In genomic region chr7:122803323-122803722, GRCh38 we compare ENCODE assay signal across 8 cellular contexts.
DNase-seq lines count a peak whose midpoint lies in the region; ATAC-seq and TF ChIP-seq lines count a peak whose summit lies in the region.

No MANE protein-coding gene starts in this region.

- H3K9me3 Mint-ChIP-seq in naive thymus-derived CD8-positive, alpha-beta T cell, result peaks cover 0 to 5% (median 0%) of the 10 kb centered on the region in 9 donors
- H3K9me3 Mint-ChIP-seq in stimulated activated naive CD8-positive, alpha-beta T cell treated with anti-CD3 and anti-CD28 coated beads, Interleukin-15, amount 100 ng/mL, for 72 hours, result no peaks in the 10 kb centered on the region

- WGBS in adrenal gland, 4 donors, result 24 to 38% (median 29%) methylated on average over 2 of the region's 2 CpGs

- TF ChIP-seq POLR2A in adrenal gland (IDR thresholded peaks at IDR 0.05), result no peak

- intact Hi-C loops in adrenal gland (cut with DNase I), result no loop called here

- H3K36me3 Mint-ChIP-seq in naive thymus-derived CD8-positive, alpha-beta T cell, result no peaks in the 10 kb centered on the region

- H3K27me3 ChIP-seq in adrenal gland, result no peaks in the 10 kb centered on the region

- H3K9me3 ChIP-seq in adrenal gland (replicated peaks in 1 of 3), result no peaks in the 10 kb centered on the region

- H3K27ac Mint-ChIP-seq in naive thymus-derived CD8-positive, alpha-beta T cell, result no peak overlapping the region
- H3K27ac Mint-ChIP-seq in stimulated activated naive CD8-positive, alpha-beta T cell treated with anti-CD3 and anti-CD28 coated beads, Interleukin-15, amount 100 ng/mL, for 72 hours, result no peak overlapping the region

- H3K4me1 Mint-ChIP-seq in naive thymus-derived CD8-positive, alpha-beta T cell, result no peaks in the 10 kb centered on the region
- no peaks in the 10 kb centered on the region for H3K4me1 Mint-ChIP-seq in stimulated activated naive CD8-positive, alpha-beta T cell treated with anti-CD3 and anti-CD28 coated beads, Interleukin-15, amount 100 ng/mL, for 72 hours

- ATAC-seq in HG02870 (IDR thresholded peaks at IDR 0.05; ENCODE audit: unreplicated experiment) (peak; percentile 40), GM21515 (IDR thresholded peaks at IDR 0.05; ENCODE audit: unreplicated experiment) (no peak), GM21737 (IDR thresholded peaks at IDR 0.05; ENCODE audit: unreplicated experiment) (no peak)
- no peak for ATAC-seq in naive thymus-derived CD8-positive, alpha-beta T cell
- no peak for ATAC-seq in stimulated activated naive CD8-positive, alpha-beta T cell treated with anti-CD3 and anti-CD28 coated beads, Interleukin-15, amount 100 ng/mL, for 72 hours

- H3K36me3 ChIP-seq in adrenal gland (replicated peaks in 1 of 2), result no peaks in the 10 kb centered on the region

- in situ Hi-C loops in ACHN (cut with HindIII; ENCODE audit: low pct_ligation_motif_present, low pct_unique_long_range_greater_than_20kb, low sequenced_read_pairs), result no loop called here

- no peaks in the 10 kb centered on the region for H3K27me3 Mint-ChIP-seq in naive thymus-derived CD8-positive, alpha-beta T cell
- H3K27me3 Mint-ChIP-seq in stimulated activated naive CD8-positive, alpha-beta T cell treated with anti-CD3 and anti-CD28 coated beads, Interleukin-15, amount 100 ng/mL, for 72 hours, result no peaks in the 10 kb centered on the region

- TF ChIP-seq CTCF in adrenal gland (IDR thresholded peaks at IDR 0.05), result peak; percentile 24 to 54 (median 45)

- peaks cover 6 to 21% of the 10 kb centered on the region in 2 donors for H3K4me1 ChIP-seq in adrenal gland (replicated peaks in 1 of 2)

- no peak overlapping the region for H3K4me3 ChIP-seq in adrenal gland

- POLR2A ChIA-PET in naive thymus-derived CD8-positive, alpha-beta T cell (lab: Charles Lee), result no interaction called here

- peak; percentile 66 for DNase-seq in ACHN
- DNase-seq in adrenal gland, result peak in 3 of 7 donors; percentile 9 to 57 (median 29)
- peak; percentile 19 for DNase-seq in iPS-NIHi7 (ENCODE audit: extremely low spot score)
- DNase-seq in naive thymus-derived CD8-positive, alpha-beta T cell, result no peak
- DNase-seq in stimulated activated naive CD8-positive, alpha-beta T cell treated with anti-CD3 and anti-CD28 coated beads, Interleukin-15, amount 100 ng/mL, for 72 hours, result no peak

- H3K4me3 Mint-ChIP-seq in naive thymus-derived CD8-positive, alpha-beta T cell, result no peak overlapping the region
- H3K4me3 Mint-ChIP-seq in stimulated activated naive CD8-positive, alpha-beta T cell treated with anti-CD3 and anti-CD28 coated beads, Interleukin-15, amount 100 ng/mL, for 72 hours, result no peak overlapping the region

- peak overlapping the region in 1 of 5 donors; percentile 24 for H3K27ac ChIP-seq in adrenal gland

Comparison
In these comparisons a context has a peak if more than half of its experiments do, and no peak if none do; other contexts are left out.
1. DNase-seq: peak in ACHN (single experiment) and iPS-NIHi7 (single experiment); none in naive thymus-derived CD8-positive, alpha-beta T cell (0 of 10) and stimulated activated naive CD8-positive, alpha-beta T cell treated with anti-CD3 and anti-CD28 coated beads, Interleukin-15, amount 100 ng/mL, for 72 hours (0 of 2).